Comparison of ENCODE assay signal across 26 cellular contexts in the genomic region with DNA sequence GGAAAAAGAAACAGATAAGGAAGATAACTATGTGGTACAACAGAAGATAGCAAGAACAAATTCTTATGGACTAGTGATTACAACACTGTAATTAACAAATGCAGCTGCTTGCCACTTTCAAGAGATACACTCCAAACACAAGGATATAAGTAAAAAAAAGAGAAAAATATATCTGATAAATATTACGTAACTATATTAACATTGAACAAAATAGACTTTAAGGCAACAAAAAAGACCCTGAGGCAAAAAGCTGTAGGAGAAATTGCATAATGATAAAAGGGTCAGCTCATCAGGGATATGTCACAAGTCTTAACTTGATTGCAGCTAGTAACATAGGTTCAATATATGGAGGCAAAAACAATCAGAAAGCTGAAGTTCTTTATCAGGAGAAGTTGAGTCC. TPM values are rescaled to one million over a fixed set of nuclear protein-coding genes. Genes with fewer than 3 reads are reported as not detected.
A peak's percentile ranks its signal among the peaks of the same experiment; 100 is the strongest.
DNase-seq lines count a peak whose midpoint lies in the region; ATAC-seq, FAIRE-seq and TF ChIP-seq lines count a peak whose summit lies in the region.
"Had no signal": no experiment of that assay in that cellular context is flagged by ENCODE, and none has a peak within 500 bp of the region (broad histone marks: within the 10 kb centered on the region; RNA-seq: fewer than 3 reads in every experiment).

No MANE protein-coding gene starts in this region.

- H3F3A ChIP-seq in neural progenitor cell (ENCODE audit: low read depth), result peaks cover 6% of the 10 kb centered on the region

- ATAC-seq in upper lobe of right lung, result no peak
- ATAC-seq: A549; CD8-positive, alpha-beta T cell; GM12878 had no signal

- H3K36me3 ChIP-seq in bronchial epithelial cell (ENCODE audit: control insufficient read depth, insufficient read depth, low read length) (no peaks in the 10 kb centered on the region), neural progenitor cell (no peaks in the 10 kb centered on the region), upper lobe of right lung (no peaks in the 10 kb centered on the region)
- H3K36me3 ChIP-seq: BLaER1 treated with 17β-estradiol and CSF1 and Interleukin-3, amounts not matched to agents 10 nM and 100 nM had no signal

- no peak overlapping the region for H3K4me3 Mint-ChIP-seq in activated naive CD4-positive, alpha-beta T cell treated with anti-CD3 and anti-CD28 coated beads, Interleukin-2, amount 50 U/mL, for 24 hours
- no peak overlapping the region for H3K4me3 Mint-ChIP-seq in neural progenitor cell
- H3K4me3 Mint-ChIP-seq: B cell; CD4-positive, alpha-beta T cell; CD8-positive, alpha-beta T cell had no signal

- TF ChIP-seq CTCF in bronchial epithelial cell (IDR thresholded peaks at IDR 0.05; ENCODE audit: insufficient read depth, low read length, severe bottlenecking), result no peak
- no peak for TF ChIP-seq CTCF in neural progenitor cell (IDR thresholded peaks at IDR 0.05)
- TF ChIP-seq CTCF in upper lobe of right lung (IDR thresholded peaks at IDR 0.05), result no peak

- H3K4me1 ChIP-seq in neural progenitor cell (no peaks in the 10 kb centered on the region), upper lobe of right lung (no peaks in the 10 kb centered on the region)

- intact Hi-C loops in upper lobe of right lung (cut with DNase I), result no loop called here

- no peak for FAIRE-seq in bronchial epithelial cell (lab: Jason Lieb, UNC)
- FAIRE-seq: A549, GM12878, GM12892, GM18507 had no signal

- H4K20me1 ChIP-seq in neural progenitor cell (ENCODE audit: low read depth), result no peaks in the 10 kb centered on the region
- H4K20me1 ChIP-seq: BLaER1 treated with 17β-estradiol and CSF1 and Interleukin-3, amounts not matched to agents 10 nM and 100 nM had no signal

- no peaks in the 10 kb centered on the region for H3K4me1 Mint-ChIP-seq in activated naive CD4-positive, alpha-beta T cell treated with anti-CD3 and anti-CD28 coated beads, Interleukin-2, amount 50 U/mL, for 24 hours
- H3K4me1 Mint-ChIP-seq in neural progenitor cell, result peaks cover 5% of the 10 kb centered on the region
- H3K4me1 Mint-ChIP-seq: B cell had no signal

- no peak overlapping the region for H3K27ac ChIP-seq in neural progenitor cell
- no peak overlapping the region for H3K27ac ChIP-seq in upper lobe of right lung
- H3K27ac ChIP-seq: 22Rv1; A549; BLaER1 treated with 17β-estradiol and CSF1 and Interleukin-3, amounts not matched to agents 10 nM and 100 nM; C4-2B had no signal

- H3K27me3 ChIP-seq in bronchial epithelial cell (ENCODE audit: control insufficient read depth, insufficient read depth, low read length) (no peaks in the 10 kb centered on the region), neural progenitor cell (peaks cover 8% of the 10 kb centered on the region), upper lobe of right lung (peaks cover 29% of the 10 kb centered on the region)
- H3K27me3 ChIP-seq: BLaER1 treated with 17β-estradiol and CSF1 and Interleukin-3, amounts not matched to agents 10 nM and 100 nM had no signal

- H3K27me3 Mint-ChIP-seq in activated naive CD4-positive, alpha-beta T cell treated with anti-CD3 and anti-CD28 coated beads, Interleukin-2, amount 50 U/mL, for 24 hours, result peaks cover 10% of the 10 kb centered on the region
- H3K27me3 Mint-ChIP-seq in neural progenitor cell (ENCODE audit: insufficient read depth, low read depth), result peaks cover 8% of the 10 kb centered on the region

- H3K9me3 Mint-ChIP-seq in activated naive CD4-positive, alpha-beta T cell treated with anti-CD3 and anti-CD28 coated beads, Interleukin-2, amount 50 U/mL, for 24 hours, result no peaks in the 10 kb centered on the region
- no peaks in the 10 kb centered on the region for H3K9me3 Mint-ChIP-seq in neural progenitor cell
- H3K9me3 Mint-ChIP-seq: CD4-positive, alpha-beta T cell; CD8-positive, alpha-beta T cell had no signal

- H3K36me3 Mint-ChIP-seq in activated naive CD4-positive, alpha-beta T cell treated with anti-CD3 and anti-CD28 coated beads, Interleukin-2, amount 50 U/mL, for 24 hours, result no peaks in the 10 kb centered on the region
- H3K36me3 Mint-ChIP-seq in neural progenitor cell, result no peaks in the 10 kb centered on the region
- H3K36me3 Mint-ChIP-seq: CD8-positive, alpha-beta T cell had no signal

- no peaks in the 10 kb centered on the region for H3K79me2 ChIP-seq in neural progenitor cell (ENCODE audit: low read depth)

- no peak overlapping the region for H3K4me2 ChIP-seq in neural progenitor cell
- H3K4me2 ChIP-seq: A549; BLaER1 treated with 17β-estradiol and CSF1 and Interleukin-3, amounts not matched to agents 10 nM and 100 nM had no signal

- H3K9me3 ChIP-seq in neural progenitor cell (ENCODE audit: low read depth) (no peaks in the 10 kb centered on the region), upper lobe of right lung (no peaks in the 10 kb centered on the region)
- H3K9me3 ChIP-seq: A549; BLaER1 treated with 17β-estradiol and CSF1 and Interleukin-3, amounts not matched to agents 10 nM and 100 nM; Caco-2 had no signal

- no peak overlapping the region for H3K9ac ChIP-seq in neural progenitor cell
- H3K9ac ChIP-seq: BLaER1 treated with 17β-estradiol and CSF1 and Interleukin-3, amounts not matched to agents 10 nM and 100 nM had no signal

- no peak overlapping the region for H3K4me3 ChIP-seq in bronchial epithelial cell (ENCODE audit: low read depth, low read length)
- H3K4me3 ChIP-seq in neural progenitor cell, result no peak overlapping the region
- H3K4me3 ChIP-seq in upper lobe of right lung, result no peak overlapping the region
- H3K4me3 ChIP-seq: A549; BLaER1 treated with 17β-estradiol and CSF1 and Interleukin-3, amounts not matched to agents 10 nM and 100 nM; GM12878 had no signal

- DNase-seq in activated naive CD4-positive, alpha-beta T cell treated with Interleukin-2 at 50 U/mL for 16 hours, result no peak
- peak; percentile 18 for DNase-seq in bronchial epithelial cell (ENCODE audit: low read depth)
- no peak for DNase-seq in neural progenitor cell (ENCODE audit: low spot score)
- no peak for DNase-seq in germinal center (ENCODE audit: low spot score)
- no peak for DNase-seq in upper lobe of right lung
- DNase-seq in NCI-H1092 treated with DMSO at 0.1 percent for 48 hours (lab: John Stamatoyannopoulos, UW), result no peak
- DNase-seq: AML-193; Caco-2; CD8-positive, alpha-beta T cell; DMS 273 treated with DMSO at 0.1 percent for 48 hours; DMS153; DMS53; DMS79; DND-41; EL; GDM1 had no signal

- peak overlapping the region; percentile 46 for H3K27ac Mint-ChIP-seq in activated naive CD4-positive, alpha-beta T cell treated with anti-CD3 and anti-CD28 coated beads, Interleukin-2, amount 50 U/mL, for 24 hours
- H3K27ac Mint-ChIP-seq in neural progenitor cell, result peak overlapping the region; percentile 21
- H3K27ac Mint-ChIP-seq: B cell; CD4-positive, alpha-beta T cell; CD8-positive, alpha-beta T cell had no signal

- H2AFZ ChIP-seq in neural progenitor cell (replicated peaks), result no peak overlapping the region

RNA-seq across cellular contexts. Expression of gene RNF130, which starts 51.3 kb away (rescaled TPM):
- total RNA-seq in bronchial epithelial cell (16.5 and 16.8 TPM in 2 replicates), neural progenitor cell (ENCODE audit: low replicate concordance) (183 and 185 TPM in 2 replicates), upper lobe of right lung (109 TPM)
